Comparison of ENCODE assay signal across 1 cellular context in genomic region chr13:49936085-49936942, GRCh38.
TF ChIP-seq lines count a peak whose summit lies in the region.

SPRYD7 (minus strand) TSS chr13:49936340; CDS start chr13:49936235, 105 bp downstream.

TF ChIP-seq in HepG2, 621 proteins besides CTCF, POLR2A, EP300 and RAD21 (continued from another document and continues in another):
- no peak for TF ChIP-seq REST (IDR thresholded peaks at IDR 0.05; ENCODE audit: borderline replicate concordance in 1 of 2, low read depth in 1 of 2, low read length in 2 of 2)
- TF ChIP-seq ZEB1 (IDR thresholded peaks at IDR 0.05; ENCODE audit: insufficient replicate concordance, low read depth) = peak; percentile 37
- TF ChIP-seq MAFG (CRISPR knock-in tag; IDR thresholded peaks at IDR 0.05) = no peak
- TF ChIP-seq ZNF142 (CRISPR knock-in tag; IDR thresholded peaks at IDR 0.05) = peak; percentile 72
- TF ChIP-seq MXD4 (CRISPR knock-in tag; IDR thresholded peaks at IDR 0.05) = peak; percentile 61
- 0 out of 2 replicates have a peak, but pooled peaks have one; percentile 65 for TF ChIP-seq ZBTB10 (CRISPR knock-in tag; IDR thresholded peaks at IDR 0.05; ENCODE audit: borderline replicate concordance)
- peak; percentile 85; the same call in 1 of the 2 replicates for TF ChIP-seq HDAC1 (CRISPR knock-in tag; IDR thresholded peaks at IDR 0.05)
- TF ChIP-seq ZNF260 (CRISPR knock-in tag; IDR thresholded peaks at IDR 0.05; ENCODE audit: borderline replicate concordance, low read depth) = no peak
- peak; percentile 100 for TF ChIP-seq HOMEZ (CRISPR knock-in tag; IDR thresholded peaks at IDR 0.05; ENCODE audit: low read depth)
- TF ChIP-seq HBP1 (CRISPR knock-in tag; IDR thresholded peaks at IDR 0.05; ENCODE audit: low read depth) = no peak; the same call in 1 of the 2 replicates
- no peak for TF ChIP-seq TRIM22 (IDR thresholded peaks at IDR 0.05)
- no peak for TF ChIP-seq NCOR1 (IDR thresholded peaks at IDR 0.05; ENCODE audit: borderline replicate concordance, low read length)
- TF ChIP-seq SAFB2 (CRISPR knock-in tag; IDR thresholded peaks at IDR 0.05; ENCODE audit: borderline replicate concordance, low read depth) = peak; percentile 71
- peak; percentile 96 for TF ChIP-seq HINFP (CRISPR knock-in tag; IDR thresholded peaks at IDR 0.05; ENCODE audit: low read depth)
- TF ChIP-seq JUND (CRISPR knock-in tag; IDR thresholded peaks at IDR 0.05) = no peak
- TF ChIP-seq ZMYM2 (CRISPR knock-in tag; IDR thresholded peaks at IDR 0.05) = no peak
- TF ChIP-seq ZNF235 (CRISPR knock-in tag; IDR thresholded peaks at IDR 0.05; ENCODE audit: borderline replicate concordance) = peak; percentile 72; the same call in 1 of the 2 replicates
- peak; percentile 83 for TF ChIP-seq KAT8 (CRISPR knock-in tag; IDR thresholded peaks at IDR 0.05)
- no peak for TF ChIP-seq ZNF800 (CRISPR knock-in tag; IDR thresholded peaks at IDR 0.05)
- TF ChIP-seq TAF15 (IDR thresholded peaks at IDR 0.05; ENCODE audit: low read depth, low read length, poor library complexity, severe bottlenecking) = no peak
- TF ChIP-seq RARA (CRISPR knock-in tag; IDR thresholded peaks at IDR 0.05) = peak; percentile 22; the same call in 1 of the 2 replicates
- no peak for TF ChIP-seq ZBTB1 (CRISPR knock-in tag; IDR thresholded peaks at IDR 0.05; ENCODE audit: borderline replicate concordance)
- TF ChIP-seq EEA1 (CRISPR knock-in tag; IDR thresholded peaks at IDR 0.05; ENCODE audit: borderline replicate concordance) = no peak; the same call in 1 of the 2 replicates
- TF ChIP-seq ZBTB33 (CRISPR knock-in tag; IDR thresholded peaks at IDR 0.05) = peak; percentile 90
- TF ChIP-seq MTF1 (CRISPR knock-in tag; IDR thresholded peaks at IDR 0.05) = no peak
